Comparison of ENCODE assay signal across 16 cellular contexts in genomic region chr9:89353989-89354388, GRCh38. TPM values are rescaled to one million over a fixed set of nuclear protein-coding genes. Genes with fewer than 3 reads are reported as not detected.
A peak's percentile ranks its signal among the peaks of the same experiment; 100 is the strongest.
DNase-seq lines count a peak whose midpoint lies in the region; ATAC-seq lines count a peak whose summit lies in the region.
"Had no signal": no experiment of that assay in that cellular context is flagged by ENCODE, and none has a peak within 500 bp of the region (broad histone marks: within the 10 kb centered on the region; RNA-seq: fewer than 3 reads in every experiment).

No MANE protein-coding gene starts in this region.

- intact Hi-C loops in Right ventricle myocardium superior (cut with DNase I), result no loop called here
- intact Hi-C loops in right cardiac atrium (cut with DNase I), result no loop called here

- H3K36me3 Mint-ChIP-seq in T-helper 17 cell (ENCODE audit: low read depth), result peaks cover 9% of the 10 kb centered on the region

- H3K27me3 Mint-ChIP-seq in T-helper 17 cell, result no peaks in the 10 kb centered on the region

- WGBS in right cardiac atrium, result 72% methylated on average over 3 of the region's 3 CpGs

- no peaks in the 10 kb centered on the region for H3K9me3 ChIP-seq in right cardiac atrium (ENCODE audit: control insufficient read depth, low read length)
- H3K9me3 ChIP-seq in T-helper 17 cell (ENCODE audit: control insufficient read depth, low read length, poor library complexity, severe bottlenecking), result no peaks in the 10 kb centered on the region
- H3K9me3 ChIP-seq: ascending aorta, BE2C, right atrium auricular region, suprapubic skin had no signal

- DNase-seq in Right ventricle myocardium superior (no peak), right cardiac atrium (no peak), T-helper 17 cell (no peak), iris pigment epithelial cell (ENCODE audit: low read depth) (peak; percentile 13), stromal cell of bone marrow (ENCODE audit: low read depth) (peak; percentile 1), A172 (ENCODE audit: low spot score) (no peak)
- no peak for DNase-seq in stimulated activated naive CD4-positive, alpha-beta T cell (lab: John Stamatoyannopoulos, UW)
- DNase-seq: activated CD4-positive, alpha-beta T cell treated with anti-CD3 and anti-CD28 coated beads, Interleukin-2, amount 50 U/mL, for 4 hours; activated effector memory CD4-positive, alpha-beta T cell treated with Interleukin-2 at 50 U/mL for 16 hours; BE2C; GOT3; Kasumi-1 had no signal

- H3K27ac ChIP-seq in right cardiac atrium (ENCODE audit: low read length), result no peak overlapping the region
- H3K27ac ChIP-seq: ascending aorta, right atrium auricular region, suprapubic skin had no signal

- ATAC-seq in Right ventricle myocardium superior (ENCODE audit: poor library complexity) (peak; percentile 47), right cardiac atrium (no peak), T-helper 17 cell (no peak), HG02678 (IDR thresholded peaks at IDR 0.05; ENCODE audit: unreplicated experiment) (no peak)

- H3K27me3 ChIP-seq in right cardiac atrium (ENCODE audit: control insufficient read depth, insufficient read depth), result no peaks in the 10 kb centered on the region
- H3K27me3 ChIP-seq: ascending aorta, BE2C, right atrium auricular region, suprapubic skin had no signal

- H3K4me3 ChIP-seq in right cardiac atrium (ENCODE audit: low read length), result no peak overlapping the region
- H3K4me3 ChIP-seq: ascending aorta, right atrium auricular region, suprapubic skin had no signal

- peak overlapping the region; percentile 89 for H3K27ac Mint-ChIP-seq in T-helper 17 cell

- peaks cover 31% of the 10 kb centered on the region for H3K4me1 Mint-ChIP-seq in T-helper 17 cell

- no peak overlapping the region for H3K4me3 Mint-ChIP-seq in T-helper 17 cell

- peaks cover 16% of the 10 kb centered on the region for H3K4me1 ChIP-seq in right cardiac atrium (ENCODE audit: control insufficient read depth, insufficient read depth, low read length)
- H3K4me1 ChIP-seq: ascending aorta had no signal

RNA-seq across cellular contexts. Expression of gene SECISBP2, which starts 35.7 kb away (rescaled TPM):
- total RNA-seq in Right ventricle myocardium superior (14.2 TPM), right cardiac atrium (10 to 100 TPM; 16.2 to 20.6 (median 17.4) TPM), T-helper 17 cell (100 to 1,000 TPM; 106 to 115 TPM)
- polyA plus RNA-seq in right cardiac atrium, result 14.6 TPM
- 33.2 and 33.8 TPM in 2 replicates for total RNA-seq in A172 (2014; rRNA removed; shearing (Covaris generic))

RNA-seq across cellular contexts. Expression of gene CKS2, which starts 43.0 kb away (rescaled TPM):
- total RNA-seq in Right ventricle myocardium superior (7.1 TPM), right cardiac atrium (1 to 10 TPM; 2.8 to 7.2 (median 4.2) TPM), T-helper 17 cell (10 to 100 TPM; 11.9 to 18.1 TPM)
- polyA plus RNA-seq in right cardiac atrium, result 11.7 TPM
- 446 and 553 TPM in 2 replicates for total RNA-seq in A172 (2014; rRNA removed; shearing (Covaris generic))
- total RNA-seq: ascending aorta had no signal

Comparison
In these comparisons a context has a peak if more than half of its experiments do, and no peak if none do; other contexts are left out.
1. DNase-seq: peak in iris pigment epithelial cell (single experiment) and stromal cell of bone marrow (single experiment); none in Right ventricle myocardium superior (single experiment), right cardiac atrium (0 of 3), T-helper 17 cell (0 of 3), A172 (single experiment) and stimulated activated naive CD4-positive, alpha-beta T cell (0 of 6).
2. RNA of gene CKS2, which starts 43.0 kb away (total RNA-seq): 446 to 553 TPM in A172; 11.9 to 18.1 TPM in T-helper 17 cell, 7.1 TPM in Right ventricle myocardium superior (single experiment) and 2.8 to 7.2 TPM in right cardiac atrium; every median in the first group is over 10 times any median in the second.